Comparison of ENCODE assay signal across 8 cellular contexts in the genomic region with DNA sequence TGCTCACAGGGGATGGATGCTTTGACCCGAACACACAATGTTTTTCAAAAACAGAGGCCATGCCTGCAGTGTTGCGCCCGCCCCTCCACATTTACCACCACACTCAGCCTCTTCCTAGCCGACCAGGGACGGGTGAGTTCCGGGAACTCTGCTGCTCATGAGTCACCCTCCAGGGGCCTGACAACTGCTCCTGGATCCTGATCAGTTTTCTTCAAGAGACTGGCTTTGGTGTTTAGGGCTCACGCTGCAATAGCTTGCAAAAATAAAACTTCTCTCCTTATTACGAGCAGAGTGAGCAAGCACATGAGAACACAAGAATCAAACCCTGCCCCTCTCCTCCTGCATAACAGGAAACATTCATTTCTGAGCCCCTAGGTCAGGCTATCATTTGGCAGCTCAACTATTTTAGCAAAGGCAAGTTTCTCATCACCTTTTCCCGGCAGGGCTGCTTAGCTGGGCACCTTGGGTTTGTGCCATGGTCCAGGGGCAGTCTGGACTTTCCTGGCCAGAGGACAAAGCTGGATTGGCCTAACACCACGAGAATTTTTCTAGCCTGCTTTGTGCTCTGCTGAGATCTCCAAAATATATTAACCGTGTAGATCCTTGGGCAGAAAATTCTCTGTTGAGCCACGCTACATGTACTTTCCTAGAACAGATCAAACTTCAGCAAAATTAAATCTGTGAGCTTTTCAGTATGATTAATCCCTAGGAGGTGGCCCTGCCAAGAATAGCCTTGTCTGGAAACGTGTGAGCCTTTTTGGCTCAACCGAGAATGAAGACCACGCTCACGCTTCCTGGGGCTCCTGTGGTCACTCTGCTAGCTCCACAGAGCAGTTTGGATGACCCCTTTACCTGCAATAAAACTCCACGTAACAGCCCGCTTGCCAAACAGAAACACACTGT. TPM values are rescaled to one million over a fixed set of nuclear protein-coding genes. Genes with fewer than 3 reads are reported as not detected.
DNase-seq lines count a peak whose midpoint lies in the region; ATAC-seq and TF ChIP-seq lines count a peak whose summit lies in the region.

No MANE protein-coding gene starts in this region.

- TF ChIP-seq CTCF in HFFc6 (IDR thresholded peaks at IDR 0.05): no peak

- H3K9me3 Mint-ChIP-seq in HFFc6: no peaks in the 10 kb centered on the region; the same call in 1 of the 2 replicates
- no peaks in the 10 kb centered on the region for H3K9me3 Mint-ChIP-seq in activated CD4-positive, alpha-beta T cell treated with anti-CD3 and anti-CD28 coated beads, Interleukin-2, amount 10 ng/mL, durations not matched to agents 7 days and 5 days

- H3K4me1 Mint-ChIP-seq in HFFc6 (ENCODE audit: low read depth): peaks cover 24% of the 10 kb centered on the region
- peaks cover 9% of the 10 kb centered on the region for H3K4me1 Mint-ChIP-seq in activated CD4-positive, alpha-beta T cell treated with anti-CD3 and anti-CD28 coated beads, Interleukin-2, amount 10 ng/mL, durations not matched to agents 7 days and 5 days

- DNase-seq in HFFc6 (peak; percentile 75), left cardiac atrium (peak; percentile 75), sciatic nerve (ENCODE audit: low spot score) (peak; percentile 82), NCI-H774 (lab: John Stamatoyannopoulos, UW) (no peak), SIG-M5 (lab: John Stamatoyannopoulos, UW) (no peak)
- no peak for DNase-seq in activated CD4-positive, alpha-beta T cell treated with anti-CD3 and anti-CD28 coated beads, Interleukin-2, amount 10 ng/mL, durations not matched to agents 7 days and 5 days

- ATAC-seq in left cardiac atrium (peak; percentile 85 to 91), sciatic nerve (peak; percentile 92), HG03378 (IDR thresholded peaks at IDR 0.05; ENCODE audit: unreplicated experiment) (no peak), HG02885 (IDR thresholded peaks at IDR 0.05; ENCODE audit: poor library complexity, unreplicated experiment) (no peak)

- H3K27me3 Mint-ChIP-seq in HFFc6 (ENCODE audit: insufficient read depth): peaks cover 2% of the 10 kb centered on the region
- peaks cover 3% of the 10 kb centered on the region for H3K27me3 Mint-ChIP-seq in activated CD4-positive, alpha-beta T cell treated with anti-CD3 and anti-CD28 coated beads, Interleukin-2, amount 10 ng/mL, durations not matched to agents 7 days and 5 days

- H3K27ac Mint-ChIP-seq in HFFc6: peak overlapping the region; percentile 59
- H3K27ac Mint-ChIP-seq in activated CD4-positive, alpha-beta T cell treated with anti-CD3 and anti-CD28 coated beads, Interleukin-2, amount 10 ng/mL, durations not matched to agents 7 days and 5 days: peak overlapping the region; percentile 76

- intact Hi-C loops in left cardiac atrium (cut with DNase I): loop anchor here in 1 of 2 donors (5.0 kb wide), 1 partner anchor 70 kb away; no protein-coding TSS in a partner anchor
- intact Hi-C loops in sciatic nerve (cut with DNase I): no loop called here

- POLR2A ChIA-PET in activated CD4-positive, alpha-beta T cell treated with anti-CD3 and anti-CD28 coated beads, Interleukin-2, amount 10 ng/mL, durations not matched to agents 7 days and 5 days (lab: Charles Lee): no interaction called here

- no peaks in the 10 kb centered on the region for H3K36me3 Mint-ChIP-seq in HFFc6 (ENCODE audit: low read depth)
- no peaks in the 10 kb centered on the region for H3K36me3 Mint-ChIP-seq in activated CD4-positive, alpha-beta T cell treated with anti-CD3 and anti-CD28 coated beads, Interleukin-2, amount 10 ng/mL, durations not matched to agents 7 days and 5 days (ENCODE audit: low read depth)

- peak overlapping the region; percentile 66 for H3K4me3 Mint-ChIP-seq in HFFc6
- no peak overlapping the region for H3K4me3 Mint-ChIP-seq in activated CD4-positive, alpha-beta T cell treated with anti-CD3 and anti-CD28 coated beads, Interleukin-2, amount 10 ng/mL, durations not matched to agents 7 days and 5 days

- CTCF ChIA-PET in activated CD4-positive, alpha-beta T cell treated with anti-CD3 and anti-CD28 coated beads, Interleukin-2, amount 10 ng/mL, durations not matched to agents 7 days and 5 days (lab: Charles Lee): interaction anchor here (0.7 to 2.0 kb wide), 5 partner anchors 10 to 151 kb away, joined by 3 to 12 read pairs (median 3); no protein-coding TSS in a partner anchor

RNA-seq across cellular contexts. Expression of a gene that starts 52.7 kb away (rescaled TPM):
- total RNA-seq in HFFc6 (2021; fragmentation: NEBNext Ultra II Directional; extraction: Animal tissue kit (Norgen Biotek cat#: 25700)): not detected
- total RNA-seq in activated CD4-positive, alpha-beta T cell treated with anti-CD3 and anti-CD28 coated beads, Interleukin-2, amount 10 ng/mL, durations not matched to agents 7 days and 5 days: not detected
- total RNA-seq in left cardiac atrium (not detected), sciatic nerve (not detected)

Comparison
In these comparisons a context has a peak if more than half of its experiments do, and no peak if none do; other contexts are left out.
1. DNase-seq: peak in HFFc6 (single experiment), left cardiac atrium (single experiment) and sciatic nerve (single experiment); none in activated CD4-positive, alpha-beta T cell treated with anti-CD3 and anti-CD28 coated beads, Interleukin-2, amount 10 ng/mL, durations not matched to agents 7 days and 5 days (single experiment), NCI-H774 (single experiment) and SIG-M5 (single experiment).
2. ATAC-seq: peak in left cardiac atrium (2 of 2) and sciatic nerve (single experiment); none in HG03378 (single experiment) and HG02885 (single experiment).